In the genomic region with DNA sequence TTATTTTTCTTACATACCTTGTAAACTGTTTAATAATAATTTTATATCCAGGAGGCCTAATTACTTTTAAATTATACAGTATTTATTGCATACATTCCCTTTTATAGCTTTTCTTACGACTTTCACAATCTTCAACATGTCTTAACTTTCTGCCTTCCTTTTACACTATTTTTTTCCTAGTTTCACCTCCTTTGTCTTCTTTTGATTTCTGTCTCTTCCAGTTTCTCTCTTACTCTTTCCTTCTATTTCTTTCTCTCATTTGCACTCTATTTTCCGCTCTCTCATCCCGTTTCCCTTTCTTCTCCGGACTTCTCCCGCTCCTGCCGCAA, we compare ENCODE assay signal across 1 cellular context.
TF ChIP-seq lines count a peak whose summit lies in the region.

No MANE protein-coding gene starts in this region.

TF ChIP-seq in neural cell, 6 proteins besides CTCF, POLR2A, EP300 and RAD21:
- TF ChIP-seq REST (IDR thresholded peaks at IDR 0.05; ENCODE audit: borderline replicate concordance) (peak; percentile 3), POLR2AphosphoS5 (IDR thresholded peaks at IDR 0.05) (no peak), EZH2 (IDR thresholded peaks at IDR 0.05; ENCODE audit: borderline replicate concordance, insufficient read depth, low read length, poor library complexity, severe bottlenecking) (no peak), SMC3 (conservative IDR thresholded peaks at IDR 0.05; ENCODE audit: poor library complexity) (no peak), TAF1 (IDR thresholded peaks at IDR 0.05; ENCODE audit: low read depth) (no peak), MXI1 (conservative IDR thresholded peaks at IDR 0.05; ENCODE audit: poor library complexity, severe bottlenecking) (no peak)
TF ChIP-seq in neural cell: peak in this region for 1.
